ENCODE assay signal across 27 cellular contexts in the genomic region with DNA sequence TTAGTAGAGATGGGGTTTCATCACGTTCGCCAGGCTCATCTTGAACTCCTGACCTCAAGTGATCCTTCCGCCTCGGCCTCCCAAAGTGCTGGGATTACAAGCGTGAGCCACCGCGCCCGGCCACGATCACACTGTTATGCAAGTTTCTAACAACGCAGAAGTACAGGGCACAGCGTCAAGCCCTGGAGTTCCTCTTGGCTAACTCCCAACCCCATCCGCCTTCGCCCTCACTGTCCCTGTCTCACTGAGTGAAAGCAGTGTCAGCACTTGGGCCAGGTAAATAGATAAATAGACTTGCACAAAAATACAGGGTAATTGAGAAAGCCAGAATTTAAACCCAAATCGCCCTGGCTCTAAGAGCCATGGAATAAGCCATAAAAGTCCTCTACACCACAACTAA.
"Had no signal": no experiment of that assay in that cellular context is flagged by ENCODE, and none has a peak within 500 bp of the region (broad histone marks: within the 10 kb centered on the region; RNA-seq: fewer than 3 reads in every experiment).

No MANE protein-coding gene starts in this region.

- H3K4me1 ChIP-seq: adrenal gland, body of pancreas, breast epithelium had no signal

- ATAC-seq: activated CD4-positive, alpha-beta T cell treated with anti-CD3 and anti-CD28 coated beads for 36 hours; activated CD4-positive, CD25-positive, alpha-beta regulatory T cell treated with anti-CD3 and anti-CD28 coated beads, Interleukin-2, amount 50 U/mL, for 24 hours; activated CD8-positive, alpha-beta T cell treated with anti-CD3 and anti-CD28 coated beads, Interleukin-2, amount 10 ng/mL, durations not matched to agents 7 days and 5 days; activated naive CD4-positive, alpha-beta T cell treated with anti-CD3 and anti-CD28 coated beads, Interleukin-2, amount 50 U/mL, for 72 hours; body of pancreas; K562 had no signal

- H3K27me3 ChIP-seq: adrenal gland, body of pancreas, breast epithelium had no signal

- H3K9me3 ChIP-seq: adrenal gland, body of pancreas, breast epithelium had no signal

- H3K27ac ChIP-seq: adrenal gland, body of pancreas, breast epithelium had no signal

- DNase-seq: activated CD4-positive, alpha-beta T cell treated with anti-CD3 and anti-CD28 coated beads for 36 hours; activated CD4-positive, alpha-beta T cell treated with anti-CD3 and anti-CD28 coated beads, Interleukin-2, amount 10 ng/mL, durations not matched to agents 7 days and 5 days; activated CD4-positive, alpha-beta T cell treated with anti-CD3 and anti-CD28 coated beads, Interleukin-2, amount 50 U/mL, for 48 hours; activated CD8-positive, alpha-beta T cell treated with anti-CD3 and anti-CD28 coated beads, Interleukin-2, amount 10 ng/mL, durations not matched to agents 7 days and 5 days; activated gamma-delta T cell treated with Interleukin-2 at 50 U/mL for 16 hours; activated naive CD4-positive, alpha-beta T cell treated with anti-CD3 and anti-CD28 coated beads for 36 hours; activated T-cell treated with anti-CD3 and anti-CD28 coated beads, Interleukin-2, amount 50 U/mL, for 24 hours; adrenal gland; body of pancreas; NCI-H1092 treated with DMSO at 0.1 percent for 48 hours; NCI-H1417; NCI-H146; NCI-H187; NCI-H2029 treated with DMSO at 0.1 percent for 48 hours; NCI-H2107; NCI-H2171; NCI-H510A; NCI-H526; NCI-H748 treated with DMSO at 0.1 percent for 48 hours; NK-92 treated with Interleukin-12 subunit alpha and Interleukin-12 subunit beta, amount 100 ng/mL, for 24 hours; OCI-M1; Right ventricle myocardium superior; T1000 had no signal

- H3K4me3 ChIP-seq: adrenal gland, body of pancreas, breast epithelium, K562 had no signal
